ENCODE assay signal across 33 cellular contexts in genomic region chr2:68667371-68667770, GRCh38. TPM values are rescaled to one million over a fixed set of nuclear protein-coding genes. Genes with fewer than 3 reads are reported as not detected.
"Had no signal": no experiment of that assay in that cellular context is flagged by ENCODE, and none has a peak within 500 bp of the region (broad histone marks: within the 10 kb centered on the region; RNA-seq: fewer than 3 reads in every experiment).

No MANE protein-coding gene starts in this region.

- H3K4me3 ChIP-seq: colonic mucosa, coronary artery, dorsolateral prefrontal cortex, esophagus muscularis mucosa, esophagus squamous epithelium, gastrocnemius medialis, gastroesophageal sphincter, heart left ventricle, heart right ventricle had no signal

- FAIRE-seq: colon, endometrium, endothelial cell of umbilical vein, frontal cortex had no signal

- H3K27ac ChIP-seq: colonic mucosa, coronary artery, dorsolateral prefrontal cortex, epithelial cell of prostate, esophagus muscularis mucosa, esophagus squamous epithelium, foreskin keratinocyte, gastrocnemius medialis, gastroesophageal sphincter, heart left ventricle, heart right ventricle had no signal

- H3K36me3 ChIP-seq: colonic mucosa, esophagus muscularis mucosa, esophagus squamous epithelium, gastrocnemius medialis, gastroesophageal sphincter, heart left ventricle, heart right ventricle had no signal

- DNase-seq: colonic mucosa; cortex of kidney; dermis blood vessel endothelial cell; dorsolateral prefrontal cortex; effector CD4-positive, alpha-beta T cell; effector CD8-positive, alpha-beta T cell; effector memory CD4-positive, alpha-beta T cell; effector memory CD8-positive, alpha-beta T cell; endodermal cell; erythroblast; esophagus squamous epithelium; foreskin fibroblast; foreskin keratinocyte; foreskin melanocyte; gastrocnemius medialis; glutamatergic neuron; head of caudate nucleus; heart left ventricle; heart right ventricle had no signal

- H3K27me3 Mint-ChIP-seq: dendritic cell treated with granulocyte-macrophage colony-stimulating factor and Interleukin-4, amounts not matched to agents 40 ng/mL and 50 ng/mL, for 4 days had no signal

- H3K4me1 ChIP-seq: colonic mucosa, esophagus muscularis mucosa, esophagus squamous epithelium, foreskin keratinocyte, gastrocnemius medialis, gastroesophageal sphincter, heart left ventricle had no signal

- H3K9me3 Mint-ChIP-seq: effector memory CD8-positive, alpha-beta T cell had no signal

- H3K27me3 ChIP-seq: colonic mucosa, esophagus muscularis mucosa, esophagus squamous epithelium, gastrocnemius medialis had no signal

- H3K9me3 ChIP-seq: colonic mucosa, esophagus muscularis mucosa, esophagus squamous epithelium, gastrocnemius medialis, gastroesophageal sphincter had no signal

- H3K27ac Mint-ChIP-seq: dendritic cell treated with granulocyte-macrophage colony-stimulating factor and Interleukin-4, amounts not matched to agents 40 ng/mL and 50 ng/mL, for 4 days; effector memory CD8-positive, alpha-beta T cell; endodermal cell had no signal

- H3K4me3 Mint-ChIP-seq: dendritic cell treated with granulocyte-macrophage colony-stimulating factor and Interleukin-4, amounts not matched to agents 40 ng/mL and 50 ng/mL, for 4 days; effector memory CD8-positive, alpha-beta T cell; endodermal cell had no signal

- ATAC-seq: effector memory CD8-positive, alpha-beta T cell; esophagus mucosa; foreskin keratinocyte; gastrocnemius medialis; gastroesophageal sphincter; heart left ventricle; heart right ventricle had no signal

RNA-seq across cellular contexts. Expression of gene PROKR1, which starts 24.0 kb away (rescaled TPM):
- total RNA-seq: dermis blood vessel endothelial cell, endothelial cell of umbilical vein, epithelial cell of proximal tubule, esophagus mucosa, esophagus muscularis mucosa, esophagus squamous epithelium, fibroblast of lung, fibroblast of villous mesenchyme, foreskin keratinocyte, glomerular endothelial cell, heart left ventricle, heart right ventricle had no signal
- polyA plus RNA-seq: endothelial cell of umbilical vein, fibroblast of lung, foreskin keratinocyte had no signal
